8 cellular contexts compared by ENCODE assay signal in genomic region chr20:37345339-37346231, GRCh38. TPM values are rescaled to one million over a fixed set of nuclear protein-coding genes. Genes with fewer than 3 reads are reported as not detected.
DNase-seq lines count a peak whose midpoint lies in the region; ATAC-seq and TF ChIP-seq lines count a peak whose summit lies in the region.

Gene SRC (plus strand): TSS chr20:37346140. CDS start chr20:37384154, 38,014 bp downstream.

- H3K27me3 Mint-ChIP-seq in activated CD4-positive, alpha-beta T cell treated with anti-CD3 and anti-CD28 coated beads, Interleukin-2, amount 10 ng/mL, durations not matched to agents 24 days and 14 days, result no peaks in the 10 kb centered on the region

- TF ChIP-seq CTCF in right lobe of liver (IDR thresholded peaks at IDR 0.05), result no peak

- H3K4me3 Mint-ChIP-seq in activated CD4-positive, alpha-beta T cell treated with anti-CD3 and anti-CD28 coated beads, Interleukin-2, amount 10 ng/mL, durations not matched to agents 24 days and 14 days, result peak within 1 kb of the TSS; percentile 80

- no peaks in the 10 kb centered on the region for H3K27me3 ChIP-seq in right lobe of liver

- 6% methylated on average over 33 of the region's 63 CpGs for WGBS in right lobe of liver (ENCODE audit: insufficient coverage, low coverage, low lambda C conversion rate, missing lambda C conversion rate)

- peak within 1 kb of the TSS; percentile 57 to 67 (median 60) for H3K4me3 ChIP-seq in right lobe of liver

- H3K27ac ChIP-seq in right lobe of liver, result peak within 1 kb of the TSS; percentile 29 to 51 (median 36)

- DNase-seq in AG08395 (ENCODE audit: low spot score) (peak; percentile 86), GM19238 (ENCODE audit: insufficient read length, low spot score) (peak; percentile 63), NCI-H2171 (lab: John Stamatoyannopoulos, UW) (peak; percentile 59), ecto neural progenitor cell (ENCODE audit: low spot score) (peak; percentile 88), right lobe of liver (peak; percentile 75 to 84 (median 83))
- DNase-seq in activated CD4-positive, alpha-beta T cell treated with anti-CD3 and anti-CD28 coated beads, Interleukin-2, amount 10 ng/mL, durations not matched to agents 24 days and 14 days, result peak; percentile 84
- DNase-seq in stimulated activated CD4-positive, alpha-beta T cell treated with anti-CD3 and anti-CD28 coated beads, Interleukin-2, amount 100 ng/mL, for 48 hours, result peak; percentile 25 to 33

- no peaks in the 10 kb centered on the region for H3K36me3 ChIP-seq in right lobe of liver

- H3K9me3 Mint-ChIP-seq in activated CD4-positive, alpha-beta T cell treated with anti-CD3 and anti-CD28 coated beads, Interleukin-2, amount 10 ng/mL, durations not matched to agents 24 days and 14 days, result no peaks in the 10 kb centered on the region

- no peaks in the 10 kb centered on the region for H3K9me3 ChIP-seq in right lobe of liver

- H3K36me3 Mint-ChIP-seq in activated CD4-positive, alpha-beta T cell treated with anti-CD3 and anti-CD28 coated beads, Interleukin-2, amount 10 ng/mL, durations not matched to agents 24 days and 14 days (ENCODE audit: low read depth), result no peaks in the 10 kb centered on the region

- H3K4me1 ChIP-seq in right lobe of liver, result peaks cover 0 to 12% (median 3%) of the 10 kb centered on the region in 4 donors

- TF ChIP-seq POLR2A in right lobe of liver (IDR thresholded peaks at IDR 0.05), result peak; percentile 44

- intact Hi-C loops in activated CD4-positive, alpha-beta T cell treated with anti-CD3 and anti-CD28 coated beads, Interleukin-2, amount 10 ng/mL, durations not matched to agents 24 days and 14 days (cut with micrococcal nuclease), result loop anchor here (5.0 kb wide), 1 partner anchor 48 kb away; no protein-coding TSS in a partner anchor
- intact Hi-C loops in right lobe of liver (cut with DNase I), result no loop called here

- peaks cover 20% of the 10 kb centered on the region for H3K4me1 Mint-ChIP-seq in activated CD4-positive, alpha-beta T cell treated with anti-CD3 and anti-CD28 coated beads, Interleukin-2, amount 10 ng/mL, durations not matched to agents 24 days and 14 days

- peak within 1 kb of the TSS; percentile 56 for H3K27ac Mint-ChIP-seq in activated CD4-positive, alpha-beta T cell treated with anti-CD3 and anti-CD28 coated beads, Interleukin-2, amount 10 ng/mL, durations not matched to agents 24 days and 14 days

- ATAC-seq in right lobe of liver (peak; percentile 72 to 79 (median 76)), HG03280 (IDR thresholded peaks at IDR 0.05; ENCODE audit: unreplicated experiment) (no peak)

RNA-seq across cellular contexts. Expression of gene SRC, which starts in this region (rescaled TPM):
- 3.6 and 5.4 TPM in 2 replicates for total RNA-seq in activated CD4-positive, alpha-beta T cell treated with anti-CD3 and anti-CD28 coated beads, Interleukin-2, amount 10 ng/mL, durations not matched to agents 24 days and 14 days
- total RNA-seq in right lobe of liver, result 10 to 100 TPM in 4 of 6 experiments, 1 to 10 TPM in 2; 3.1 to 17.3 (median 11.2) TPM

Comparison
In these comparisons a context has a peak if more than half of its experiments do, and no peak if none do; other contexts are left out.
1. DNase-seq: peak in every context shown above with its lines; median percentile 88 in ecto neural progenitor cell; 86 in AG08395; 84 in activated CD4-positive, alpha-beta T cell treated with anti-CD3 and anti-CD28 coated beads, Interleukin-2, amount 10 ng/mL, durations not matched to agents 24 days and 14 days; 83 in right lobe of liver; 63 in GM19238; 59 in NCI-H2171; 29 in stimulated activated CD4-positive, alpha-beta T cell treated with anti-CD3 and anti-CD28 coated beads, Interleukin-2, amount 100 ng/mL, for 48 hours.